In the genomic region with DNA sequence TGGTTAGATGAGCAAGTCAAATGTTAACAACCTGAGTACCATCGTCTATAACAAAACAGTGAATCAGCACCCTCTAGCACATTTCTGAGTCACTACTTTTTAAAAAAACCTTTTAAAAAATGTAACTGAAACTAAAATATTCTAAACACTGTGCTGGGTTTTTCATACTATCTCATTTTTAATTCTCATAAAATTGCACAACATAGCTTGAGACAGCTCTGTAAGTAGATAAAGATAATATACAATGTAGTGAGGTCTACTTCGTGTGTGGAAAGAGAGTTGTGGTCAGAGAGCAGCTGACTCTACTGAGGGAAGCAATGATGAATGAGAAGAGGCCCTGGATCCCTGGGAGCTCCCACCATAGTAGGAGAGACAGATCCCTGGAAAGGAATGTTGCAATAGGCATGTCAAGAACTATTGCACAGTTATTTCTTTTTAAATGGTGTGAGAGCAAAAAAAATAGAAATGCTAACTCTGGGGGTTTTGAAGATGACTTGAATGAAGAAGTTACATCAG, we compare ENCODE assay signal across 10 cellular contexts. TPM values are rescaled to one million over a fixed set of nuclear protein-coding genes. Genes with fewer than 3 reads are reported as not detected.
DNase-seq lines count a peak whose midpoint lies in the region; ATAC-seq and TF ChIP-seq lines count a peak whose summit lies in the region.
"Had no signal": no experiment of that assay in that cellular context is flagged by ENCODE, and none has a peak within 500 bp of the region (broad histone marks: within the 10 kb centered on the region; RNA-seq: fewer than 3 reads in every experiment).

No MANE protein-coding gene starts in this region.

- peaks cover 5% of the 10 kb centered on the region; the same call in 1 of the 2 replicates for H3K9me2 ChIP-seq in OCI-LY7 (ENCODE audit: insufficient read depth, low read length)

- POLR2A ChIA-PET in OCI-LY7 (lab: Charles Lee) = no interaction called here

- H4K20me1 ChIP-seq in OCI-LY7 (ENCODE audit: insufficient read depth, low read length) = no peaks in the 10 kb centered on the region

- peaks cover 8% of the 10 kb centered on the region for H3K27me3 Mint-ChIP-seq in activated T-helper 17 cell treated with anti-CD3 and anti-CD28 coated beads, Interleukin-2, amount 50 U/mL, for 72 hours

- peaks cover 18% of the 10 kb centered on the region for H3K4me1 Mint-ChIP-seq in activated T-helper 17 cell treated with anti-CD3 and anti-CD28 coated beads, Interleukin-2, amount 50 U/mL, for 72 hours

- no peaks in the 10 kb centered on the region for H3K27me3 ChIP-seq in left lung

- CTCF ChIA-PET in OCI-LY7 (lab: Charles Lee; ENCODE audit: unreplicated experiment) = no interaction called here

- BruUV-seq in OCI-LY7 (replicated peaks; lab: Mats Ljungman, UMichigan) = no TSS peak

- no peaks in the 10 kb centered on the region for H3K36me3 Mint-ChIP-seq in activated T-helper 17 cell treated with anti-CD3 and anti-CD28 coated beads, Interleukin-2, amount 50 U/mL, for 72 hours (ENCODE audit: low read depth)

- DNase-seq in AG08395 (ENCODE audit: low spot score) (peak; percentile 88), HT1080 (ENCODE audit: low read depth) (peak; percentile 65), left lung (peak in 1 of 2 donors; percentile 45), inferior parietal cortex (ENCODE audit: extremely low spot score) (no peak), OCI-LY7 (ENCODE audit: low spot score) (no peak), NCI-H748 (lab: John Stamatoyannopoulos, UW; ENCODE audit: unreplicated experiment) (no peak)
- no peak for DNase-seq in central memory CD4-positive, alpha-beta T cell
- DNase-seq: NCI-H345 had no signal

- no peak for TF ChIP-seq CTCF in left lung (IDR thresholded peaks at IDR 0.05)
- no peak for TF ChIP-seq CTCF in OCI-LY7 (conservative IDR thresholded peaks at IDR 0.05; ENCODE audit: low read length)

- H3K9me3 ChIP-seq in left lung (no peaks in the 10 kb centered on the region), OCI-LY7 (ENCODE audit: low read length) (no peaks in the 10 kb centered on the region)

- no peaks in the 10 kb centered on the region for H3K9me3 Mint-ChIP-seq in activated T-helper 17 cell treated with anti-CD3 and anti-CD28 coated beads, Interleukin-2, amount 50 U/mL, for 72 hours

- intact Hi-C loops in left lung (cut with DNase I) (no loop called here), OCI-LY7 (cut with micrococcal nuclease; ENCODE audit: unreplicated experiment) (no loop called here)

- H3K36me3 ChIP-seq in left lung (no peaks in the 10 kb centered on the region), OCI-LY7 (ENCODE audit: insufficient read depth, low read length) (no peaks in the 10 kb centered on the region)

- no peak overlapping the region for H2AFZ ChIP-seq in OCI-LY7 (ENCODE audit: low read length)

- no peak overlapping the region for H3K4me3 Mint-ChIP-seq in activated T-helper 17 cell treated with anti-CD3 and anti-CD28 coated beads, Interleukin-2, amount 50 U/mL, for 72 hours

- H3K4me1 ChIP-seq in left lung (peaks cover 10 to 66% of the 10 kb centered on the region in 2 donors), OCI-LY7 (ENCODE audit: insufficient read depth, low read length, poor library complexity, severe bottlenecking) (no peaks in the 10 kb centered on the region)

- peak overlapping the region; percentile 1 to 47 for H3K27ac ChIP-seq in left lung
- no peak overlapping the region for H3K27ac ChIP-seq in OCI-LY7 (ENCODE audit: low read depth, low read length, poor library complexity, severe bottlenecking)

- peak; percentile 58 for ATAC-seq in activated T-helper 17 cell treated with anti-CD3 and anti-CD28 coated beads, Interleukin-2, amount 50 U/mL, for 72 hours (replicated peaks)
- ATAC-seq in left lung = peak; percentile 76
- ATAC-seq: HCT116 had no signal

- H3K4me3 ChIP-seq in left lung = no peak overlapping the region
- no peak overlapping the region for H3K4me3 ChIP-seq in OCI-LY7 (ENCODE audit: low read depth, low read length, poor library complexity, severe bottlenecking)

- no peak overlapping the region for H3K4me2 ChIP-seq in OCI-LY7 (ENCODE audit: low read length)

- H3K27ac Mint-ChIP-seq in activated T-helper 17 cell treated with anti-CD3 and anti-CD28 coated beads, Interleukin-2, amount 50 U/mL, for 72 hours = no peak overlapping the region

- H3K79me2 ChIP-seq in OCI-LY7 (ENCODE audit: insufficient read depth, low read depth, low read length) = no peaks in the 10 kb centered on the region

RNA-seq across cellular contexts. Expression of a gene that starts 13.6 kb away (rescaled TPM):
- total RNA-seq in HT1080 (2014; rRNA removed; shearing (Covaris generic)) = 0.31 TPM in 1 of 2 replicates, not detected in the other
- not detected in 2 replicates for polyA plus RNA-seq in HT1080 (2015; cell fraction: cytosol; rRNA removed)
- polyA plus RNA-seq in HT1080 (2015; cell fraction: nucleus; rRNA removed) = 0.11 TPM in 1 of 2 replicates, not detected in the other
- 10 to 100 TPM in 1 of 2 donors, 1 to 10 TPM in 1; 7.5 to 18.9 TPM for total RNA-seq in activated T-helper 17 cell treated with anti-CD3 and anti-CD28 coated beads, Interleukin-2, amount 50 U/mL, for 72 hours
- total RNA-seq in left lung (1 to 10 TPM; 2.1 to 6.4 TPM), OCI-LY7 (2022) (0.79 and 1.8 TPM in 2 replicates)
- not detected in 2 replicates for total RNA-seq in OCI-LY7 (2014; rRNA removed; shearing (Covaris generic))

Comparison
In these comparisons a context has a peak if more than half of its experiments do, and no peak if none do; other contexts are left out.
1. DNase-seq: peak in AG08395 (single experiment) and HT1080 (single experiment); none in inferior parietal cortex (single experiment), OCI-LY7 (single experiment), NCI-H748 (single experiment) and central memory CD4-positive, alpha-beta T cell (single experiment).